1 cellular context compared by ENCODE assay signal in the genomic region with DNA sequence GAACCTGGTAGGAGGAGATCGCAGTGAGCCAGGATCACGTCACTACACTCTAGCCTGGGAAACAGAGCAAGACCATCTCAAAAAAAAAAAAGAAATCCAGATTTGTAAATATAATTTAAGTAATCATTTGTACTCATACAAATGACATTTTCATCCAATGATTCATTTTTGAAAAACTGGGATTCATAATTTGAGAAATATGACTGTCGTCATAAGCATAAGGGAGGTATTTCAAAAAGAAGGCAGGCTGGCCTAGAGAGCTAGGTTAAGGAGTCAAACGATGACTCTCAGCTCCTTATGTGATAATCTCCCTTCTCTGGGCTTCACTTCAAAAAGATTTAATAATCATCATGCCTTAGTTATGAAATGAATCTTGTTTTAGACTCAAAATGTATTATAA.
TF ChIP-seq lines count a peak whose summit lies in the region.

No MANE protein-coding gene starts in this region.

TF ChIP-seq in K562, 482 proteins besides CTCF, POLR2A, EP300 and RAD21:
- TF ChIP-seq ZFPM2 (CRISPR knock-in tag; IDR thresholded peaks at IDR 0.05) (no peak), BRD4 (IDR thresholded peaks at IDR 0.05) (no peak), ZNF354B (CRISPR knock-in tag; IDR thresholded peaks at IDR 0.05) (no peak), MIER1 (IDR thresholded peaks at IDR 0.05; ENCODE audit: low read depth) (no peak), TRIM28 (IDR thresholded peaks at IDR 0.05) (no peak), PHF21A (IDR thresholded peaks at IDR 0.05; ENCODE audit: borderline replicate concordance, low read depth) (no peak), ZKSCAN3 (CRISPR knock-in tag; IDR thresholded peaks at IDR 0.05) (no peak), HNRNPUL1 (IDR thresholded peaks at IDR 0.05; ENCODE audit: low read length) (no peak), HDAC3 (IDR thresholded peaks at IDR 0.05; ENCODE audit: borderline replicate concordance, partially characterized antibody) (no peak), JUN (IDR thresholded peaks at IDR 0.05; ENCODE audit: borderline replicate concordance, low read depth, low read length) (no peak), JUN (CRISPR knock-in tag; IDR thresholded peaks at IDR 0.05; ENCODE audit: borderline replicate concordance) (no peak), BRF1 (IDR thresholded peaks at IDR 0.05; ENCODE audit: borderline replicate concordance, extremely low read depth, insufficient read length) (no peak), ZFP30 (CRISPR knock-in tag; IDR thresholded peaks at IDR 0.05; ENCODE audit: borderline replicate concordance) (no peak)
- TF ChIP-seq, protein P1, sequence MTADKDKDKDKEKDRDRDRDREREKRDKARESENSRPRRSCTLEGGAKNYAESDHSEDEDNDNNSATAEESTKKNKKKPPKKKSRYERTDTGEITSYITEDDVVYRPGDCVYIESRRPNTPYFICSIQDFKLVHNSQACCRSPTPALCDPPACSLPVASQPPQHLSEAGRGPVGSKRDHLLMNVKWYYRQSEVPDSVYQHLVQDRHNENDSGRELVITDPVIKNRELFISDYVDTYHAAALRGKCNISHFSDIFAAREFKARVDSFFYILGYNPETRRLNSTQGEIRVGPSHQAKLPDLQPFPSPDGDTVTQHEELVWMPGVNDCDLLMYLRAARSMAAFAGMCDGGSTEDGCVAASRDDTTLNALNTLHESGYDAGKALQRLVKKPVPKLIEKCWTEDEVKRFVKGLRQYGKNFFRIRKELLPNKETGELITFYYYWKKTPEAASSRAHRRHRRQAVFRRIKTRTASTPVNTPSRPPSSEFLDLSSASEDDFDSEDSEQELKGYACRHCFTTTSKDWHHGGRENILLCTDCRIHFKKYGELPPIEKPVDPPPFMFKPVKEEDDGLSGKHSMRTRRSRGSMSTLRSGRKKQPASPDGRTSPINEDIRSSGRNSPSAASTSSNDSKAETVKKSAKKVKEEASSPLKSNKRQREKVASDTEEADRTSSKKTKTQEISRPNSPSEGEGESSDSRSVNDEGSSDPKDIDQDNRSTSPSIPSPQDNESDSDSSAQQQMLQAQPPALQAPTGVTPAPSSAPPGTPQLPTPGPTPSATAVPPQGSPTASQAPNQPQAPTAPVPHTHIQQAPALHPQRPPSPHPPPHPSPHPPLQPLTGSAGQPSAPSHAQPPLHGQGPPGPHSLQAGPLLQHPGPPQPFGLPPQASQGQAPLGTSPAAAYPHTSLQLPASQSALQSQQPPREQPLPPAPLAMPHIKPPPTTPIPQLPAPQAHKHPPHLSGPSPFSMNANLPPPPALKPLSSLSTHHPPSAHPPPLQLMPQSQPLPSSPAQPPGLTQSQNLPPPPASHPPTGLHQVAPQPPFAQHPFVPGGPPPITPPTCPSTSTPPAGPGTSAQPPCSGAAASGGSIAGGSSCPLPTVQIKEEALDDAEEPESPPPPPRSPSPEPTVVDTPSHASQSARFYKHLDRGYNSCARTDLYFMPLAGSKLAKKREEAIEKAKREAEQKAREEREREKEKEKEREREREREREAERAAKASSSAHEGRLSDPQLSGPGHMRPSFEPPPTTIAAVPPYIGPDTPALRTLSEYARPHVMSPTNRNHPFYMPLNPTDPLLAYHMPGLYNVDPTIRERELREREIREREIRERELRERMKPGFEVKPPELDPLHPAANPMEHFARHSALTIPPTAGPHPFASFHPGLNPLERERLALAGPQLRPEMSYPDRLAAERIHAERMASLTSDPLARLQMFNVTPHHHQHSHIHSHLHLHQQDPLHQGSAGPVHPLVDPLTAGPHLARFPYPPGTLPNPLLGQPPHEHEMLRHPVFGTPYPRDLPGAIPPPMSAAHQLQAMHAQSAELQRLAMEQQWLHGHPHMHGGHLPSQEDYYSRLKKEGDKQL (CRISPR knock-in tag; IDR thresholded peaks at IDR 0.05; ENCODE audit: borderline replicate concordance): no peak
- TF ChIP-seq, protein P2, sequence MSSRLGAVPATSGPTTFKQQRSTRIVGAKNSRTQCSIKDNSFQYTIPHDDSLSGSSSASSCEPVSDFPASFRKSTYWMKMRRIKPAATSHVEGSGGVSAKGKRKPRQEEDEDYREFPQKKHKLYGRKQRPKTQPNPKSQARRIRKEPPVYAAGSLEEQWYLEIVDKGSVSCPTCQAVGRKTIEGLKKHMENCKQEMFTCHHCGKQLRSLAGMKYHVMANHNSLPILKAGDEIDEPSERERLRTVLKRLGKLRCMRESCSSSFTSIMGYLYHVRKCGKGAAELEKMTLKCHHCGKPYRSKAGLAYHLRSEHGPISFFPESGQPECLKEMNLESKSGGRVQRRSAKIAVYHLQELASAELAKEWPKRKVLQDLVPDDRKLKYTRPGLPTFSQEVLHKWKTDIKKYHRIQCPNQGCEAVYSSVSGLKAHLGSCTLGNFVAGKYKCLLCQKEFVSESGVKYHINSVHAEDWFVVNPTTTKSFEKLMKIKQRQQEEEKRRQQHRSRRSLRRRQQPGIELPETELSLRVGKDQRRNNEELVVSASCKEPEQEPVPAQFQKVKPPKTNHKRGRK (tag; IDR thresholded peaks at IDR 0.05): no peak
- TF ChIP-seq, protein P3, sequence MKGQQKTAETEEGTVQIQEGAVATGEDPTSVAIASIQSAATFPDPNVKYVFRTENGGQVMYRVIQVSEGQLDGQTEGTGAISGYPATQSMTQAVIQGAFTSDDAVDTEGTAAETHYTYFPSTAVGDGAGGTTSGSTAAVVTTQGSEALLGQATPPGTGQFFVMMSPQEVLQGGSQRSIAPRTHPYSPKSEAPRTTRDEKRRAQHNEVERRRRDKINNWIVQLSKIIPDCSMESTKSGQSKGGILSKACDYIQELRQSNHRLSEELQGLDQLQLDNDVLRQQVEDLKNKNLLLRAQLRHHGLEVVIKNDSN (CRISPR knock-in tag; IDR thresholded peaks at IDR 0.05): no peak
- TF ChIP-seq, protein P4, sequence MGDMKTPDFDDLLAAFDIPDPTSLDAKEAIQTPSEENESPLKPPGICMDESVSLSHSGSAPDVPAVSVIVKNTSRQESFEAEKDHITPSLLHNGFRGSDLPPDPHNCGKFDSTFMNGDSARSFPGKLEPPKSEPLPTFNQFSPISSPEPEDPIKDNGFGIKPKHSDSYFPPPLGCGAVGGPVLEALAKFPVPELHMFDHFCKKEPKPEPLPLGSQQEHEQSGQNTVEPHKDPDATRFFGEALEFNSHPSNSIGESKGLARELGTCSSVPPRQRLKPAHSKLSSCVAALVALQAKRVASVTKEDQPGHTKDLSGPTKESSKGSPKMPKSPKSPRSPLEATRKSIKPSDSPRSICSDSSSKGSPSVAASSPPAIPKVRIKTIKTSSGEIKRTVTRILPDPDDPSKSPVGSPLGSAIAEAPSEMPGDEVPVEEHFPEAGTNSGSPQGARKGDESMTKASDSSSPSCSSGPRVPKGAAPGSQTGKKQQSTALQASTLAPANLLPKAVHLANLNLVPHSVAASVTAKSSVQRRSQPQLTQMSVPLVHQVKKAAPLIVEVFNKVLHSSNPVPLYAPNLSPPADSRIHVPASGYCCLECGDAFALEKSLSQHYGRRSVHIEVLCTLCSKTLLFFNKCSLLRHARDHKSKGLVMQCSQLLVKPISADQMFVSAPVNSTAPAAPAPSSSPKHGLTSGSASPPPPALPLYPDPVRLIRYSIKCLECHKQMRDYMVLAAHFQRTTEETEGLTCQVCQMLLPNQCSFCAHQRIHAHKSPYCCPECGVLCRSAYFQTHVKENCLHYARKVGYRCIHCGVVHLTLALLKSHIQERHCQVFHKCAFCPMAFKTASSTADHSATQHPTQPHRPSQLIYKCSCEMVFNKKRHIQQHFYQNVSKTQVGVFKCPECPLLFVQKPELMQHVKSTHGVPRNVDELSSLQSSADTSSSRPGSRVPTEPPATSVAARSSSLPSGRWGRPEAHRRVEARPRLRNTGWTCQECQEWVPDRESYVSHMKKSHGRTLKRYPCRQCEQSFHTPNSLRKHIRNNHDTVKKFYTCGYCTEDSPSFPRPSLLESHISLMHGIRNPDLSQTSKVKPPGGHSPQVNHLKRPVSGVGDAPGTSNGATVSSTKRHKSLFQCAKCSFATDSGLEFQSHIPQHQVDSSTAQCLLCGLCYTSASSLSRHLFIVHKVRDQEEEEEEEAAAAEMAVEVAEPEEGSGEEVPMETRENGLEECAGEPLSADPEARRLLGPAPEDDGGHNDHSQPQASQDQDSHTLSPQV (IDR thresholded peaks at IDR 0.05): no peak
- TF ChIP-seq, protein P5, sequence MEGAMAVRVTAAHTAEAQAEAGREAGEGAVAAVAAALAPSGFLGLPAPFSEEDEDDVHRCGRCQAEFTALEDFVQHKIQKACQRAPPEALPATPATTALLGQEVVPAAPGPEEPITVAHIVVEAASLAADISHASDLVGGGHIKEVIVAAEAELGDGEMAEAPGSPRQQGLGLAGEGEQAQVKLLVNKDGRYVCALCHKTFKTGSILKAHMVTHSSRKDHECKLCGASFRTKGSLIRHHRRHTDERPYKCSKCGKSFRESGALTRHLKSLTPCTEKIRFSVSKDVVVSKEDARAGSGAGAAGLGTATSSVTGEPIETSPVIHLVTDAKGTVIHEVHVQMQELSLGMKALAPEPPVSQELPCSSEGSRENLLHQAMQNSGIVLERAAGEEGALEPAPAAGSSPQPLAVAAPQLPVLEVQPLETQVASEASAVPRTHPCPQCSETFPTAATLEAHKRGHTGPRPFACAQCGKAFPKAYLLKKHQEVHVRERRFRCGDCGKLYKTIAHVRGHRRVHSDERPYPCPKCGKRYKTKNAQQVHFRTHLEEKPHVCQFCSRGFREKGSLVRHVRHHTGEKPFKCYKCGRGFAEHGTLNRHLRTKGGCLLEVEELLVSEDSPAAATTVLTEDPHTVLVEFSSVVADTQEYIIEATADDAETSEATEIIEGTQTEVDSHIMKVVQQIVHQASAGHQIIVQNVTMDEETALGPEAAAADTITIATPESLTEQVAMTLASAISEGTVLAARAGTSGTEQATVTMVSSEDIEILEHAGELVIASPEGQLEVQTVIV (CRISPR knock-in tag; IDR thresholded peaks at IDR 0.05; ENCODE audit: borderline replicate concordance): no peak
